8 cellular contexts compared by ENCODE assay signal in the genomic region with DNA sequence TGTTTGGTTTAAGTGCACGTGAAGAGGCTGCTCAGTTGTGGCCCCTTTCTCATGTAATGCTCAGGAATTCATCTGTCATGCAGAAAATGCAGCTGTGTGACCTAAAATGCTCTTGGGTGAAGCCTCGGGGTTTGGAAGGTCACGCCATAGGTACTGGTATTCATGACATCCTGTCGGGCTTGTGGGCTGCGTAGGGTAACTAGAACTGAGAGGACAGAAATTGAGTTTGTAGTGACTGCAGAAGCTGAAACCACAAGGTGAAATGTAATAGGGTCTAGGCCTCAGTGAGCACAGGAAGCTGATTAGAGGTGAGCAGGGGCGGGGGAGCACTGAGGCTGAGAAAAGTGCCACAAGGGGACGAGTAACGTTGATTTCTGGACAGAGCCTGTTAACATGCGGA.
A peak's percentile ranks its signal among the peaks of the same experiment; 100 is the strongest.
DNase-seq lines count a peak whose midpoint lies in the region; ATAC-seq lines count a peak whose summit lies in the region.

No MANE protein-coding gene starts in this region.

- H3K9me3 Mint-ChIP-seq in activated T-cell treated with anti-CD3 and anti-CD28 coated beads, Interleukin-2, amount 50 U/mL, for 4 hours: no peaks in the 10 kb centered on the region

- H3K4me1 Mint-ChIP-seq in activated T-cell treated with anti-CD3 and anti-CD28 coated beads, Interleukin-2, amount 50 U/mL, for 4 hours (ENCODE audit: low read depth): peaks cover 24% of the 10 kb centered on the region

- H3K4me3 Mint-ChIP-seq in activated T-cell treated with anti-CD3 and anti-CD28 coated beads, Interleukin-2, amount 50 U/mL, for 4 hours: no peak overlapping the region

- intact Hi-C loops in head of caudate nucleus (cut with DNase I): no loop called here

- ATAC-seq in GM19438 (IDR thresholded peaks at IDR 0.05; ENCODE audit: low read depth, unreplicated experiment): peak; percentile 97
- peak; percentile 100 for ATAC-seq in HG03108 (IDR thresholded peaks at IDR 0.05; ENCODE audit: unreplicated experiment)
- peak; percentile 84 to 91 for ATAC-seq in activated T-cell treated with anti-CD3 and anti-CD28 coated beads, Interleukin-2, amount 50 U/mL, for 4 hours

- H3K36me3 Mint-ChIP-seq in activated T-cell treated with anti-CD3 and anti-CD28 coated beads, Interleukin-2, amount 50 U/mL, for 4 hours (ENCODE audit: insufficient read depth): no peaks in the 10 kb centered on the region

- H3K27me3 Mint-ChIP-seq in activated T-cell treated with anti-CD3 and anti-CD28 coated beads, Interleukin-2, amount 50 U/mL, for 4 hours (ENCODE audit: low read depth): peaks cover 3% of the 10 kb centered on the region

- DNase-seq in activated T-cell treated with anti-CD3 and anti-CD28 coated beads, Interleukin-2, amount 50 U/mL, for 4 hours: peak; percentile 7
- DNase-seq in stimulated activated CD8-positive, alpha-beta memory T cell treated with anti-CD3 and anti-CD28 coated beads, Interleukin-7, amount 100 ng/mL, for 48 hours (ENCODE audit: extremely low read depth in 1 of 2, low read depth in 1 of 2): peak; percentile 34 to 47
- DNase-seq in head of caudate nucleus (no peak), medulla oblongata (ENCODE audit: extremely low spot score) (no peak), NCI-H2029 treated with DMSO at 0.1 percent for 48 hours (lab: John Stamatoyannopoulos, UW) (no peak), cerebellar nuclear complex (lab: John Stamatoyannopoulos, UW) (no peak)

Comparison
In these comparisons a context has a peak if more than half of its experiments do, and no peak if none do; other contexts are left out.
1. DNase-seq: peak in activated T-cell treated with anti-CD3 and anti-CD28 coated beads, Interleukin-2, amount 50 U/mL, for 4 hours (single experiment) and stimulated activated CD8-positive, alpha-beta memory T cell treated with anti-CD3 and anti-CD28 coated beads, Interleukin-7, amount 100 ng/mL, for 48 hours (2 of 2); none in head of caudate nucleus (0 of 42), medulla oblongata (single experiment), NCI-H2029 treated with DMSO at 0.1 percent for 48 hours (single experiment) and cerebellar nuclear complex (0 of 2).
2. Peak in every context shown above with its lines, with median percentiles within 50 percentile points of each other: ATAC-seq.